Comparison of ENCODE assay signal across 8 cellular contexts in the genomic region with DNA sequence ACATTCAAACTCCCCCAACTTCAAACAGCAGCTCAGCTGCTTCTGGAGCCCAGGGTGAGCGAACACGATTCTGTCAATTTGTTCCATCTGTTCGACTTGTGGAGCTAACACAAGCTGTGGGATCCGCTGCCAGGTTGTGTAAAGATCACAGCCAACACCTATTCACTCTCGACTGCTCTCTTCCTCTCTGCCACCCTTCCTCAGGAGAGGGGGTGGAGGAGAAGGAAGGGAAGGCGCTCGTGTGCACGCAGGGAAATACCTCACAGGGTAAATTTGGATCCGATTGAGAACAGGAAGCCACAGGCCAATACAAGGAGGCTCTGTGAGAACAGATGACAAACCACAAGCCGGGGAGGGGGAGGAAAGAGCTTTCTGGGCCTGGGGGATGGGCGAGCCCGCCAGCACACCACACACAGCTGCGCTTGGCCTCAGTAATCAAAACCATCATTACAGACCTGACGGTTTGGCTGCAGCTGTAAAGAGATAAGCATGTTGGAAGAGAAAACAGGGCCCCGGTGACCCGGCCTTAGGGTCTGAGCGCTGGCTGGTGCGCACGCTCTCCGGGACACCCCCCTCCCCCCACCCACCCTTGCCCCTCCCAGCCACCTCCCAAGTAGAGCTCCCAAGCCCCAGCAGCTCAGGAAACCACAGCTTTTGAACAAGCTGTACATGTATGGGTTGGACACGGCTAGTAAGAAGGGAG. TPM values are rescaled to one million over a fixed set of nuclear protein-coding genes. Genes with fewer than 3 reads are reported as not detected.
DNase-seq lines count a peak whose midpoint lies in the region; ATAC-seq and TF ChIP-seq lines count a peak whose summit lies in the region.

No MANE protein-coding gene starts in this region.

- H3K4me1 ChIP-seq in BLaER1 (peaks cover 51% of the 10 kb centered on the region), Panc1 (ENCODE audit: control insufficient read depth, insufficient read depth, low read length) (no peaks in the 10 kb centered on the region)

- BruUV-seq in Panc1 (replicated peaks; lab: Mats Ljungman, UMichigan), result no TSS peak

- DNase-seq in Panc1 (ENCODE audit: low read depth, low spot score) (no peak), activated T-helper 1 cell treated with Interleukin-2 at 50 U/mL for 16 hours (ENCODE audit: low read depth) (peak; percentile 48), fibroblast of peridontal ligament (ENCODE audit: extremely low read depth) (peak; percentile 82), omental fat pad (ENCODE audit: low spot score) (no peak)

- H3K36me3 ChIP-seq in BLaER1, result peaks cover 79% of the 10 kb centered on the region
- no peaks in the 10 kb centered on the region for H3K36me3 ChIP-seq in Panc1 (ENCODE audit: control insufficient read depth, insufficient read depth, low read length)

- CTCF ChIA-PET in Panc1 (lab: Charles Lee), result no interaction called here

- H3K9ac ChIP-seq in BLaER1, result peak overlapping the region; percentile 64; the same call in 1 of the 2 replicates

- in situ Hi-C loops in Panc1 (cut with HindIII; ENCODE audit: low pct_unique_long_range_greater_than_20kb, low sequenced_read_pairs), result no loop called here

- H3K4me3 ChIP-seq in BLaER1, result peak overlapping the region; percentile 52; the same call in 1 of the 2 replicates
- H3K4me3 ChIP-seq in Panc1 (ENCODE audit: low read depth in 2 of 2, low read length in 2 of 2), result no peak overlapping the region

- no peak for TF ChIP-seq CTCF in Panc1 (IDR thresholded peaks at IDR 0.05)
- no peak for TF ChIP-seq CTCF in omental fat pad (IDR thresholded peaks at IDR 0.05)

- H3K4me2 ChIP-seq in BLaER1, result peak overlapping the region; percentile 91

- no peaks in the 10 kb centered on the region for H3K27me3 ChIP-seq in BLaER1
- H3K27me3 ChIP-seq in Panc1 (ENCODE audit: control insufficient read depth, insufficient read depth, low read length), result no peaks in the 10 kb centered on the region

- H4K20me1 ChIP-seq in BLaER1, result peaks cover 61% of the 10 kb centered on the region

- peak; percentile 97 for ATAC-seq in GM19372 (IDR thresholded peaks at IDR 0.05; ENCODE audit: low read depth, unreplicated experiment)
- ATAC-seq in HG03521 (IDR thresholded peaks at IDR 0.05; ENCODE audit: unreplicated experiment), result peak; percentile 95
- peak; percentile 45 for ATAC-seq in Panc1
- ATAC-seq in omental fat pad (ENCODE audit: low FRiP score), result peak; percentile 68

- H3K9me3 ChIP-seq in BLaER1 (no peaks in the 10 kb centered on the region), Panc1 (ENCODE audit: control insufficient read depth, insufficient read depth, low read depth, low read length) (no peaks in the 10 kb centered on the region)

- H3K27ac ChIP-seq in BLaER1, result peak overlapping the region; percentile 75
- no peak overlapping the region for H3K27ac ChIP-seq in Panc1 (ENCODE audit: low read length)
- H3K27ac ChIP-seq in temporal lobe (ENCODE audit: low read depth, low read length), result peak overlapping the region; percentile 86

- POLR2A ChIA-PET in Panc1 (lab: Charles Lee), result interaction anchor here (0.6 kb wide), 1 partner anchor 1296 kb away, joined by 9 read pairs; no protein-coding TSS in a partner anchor

- intact Hi-C loops in Panc1 (cut with micrococcal nuclease; ENCODE audit: unreplicated experiment), result no loop called here

RNA-seq across cellular contexts. Expression of gene PTCH1, which starts 54.2 kb away (rescaled TPM):
- total RNA-seq in Panc1 (2021; ENCODE audit: unreplicated experiment), result 6.6 TPM
- 5.8 TPM for polyA plus RNA-seq in Panc1 (2012; ENCODE audit: insufficient read length)
- total RNA-seq in omental fat pad, result 10 to 100 TPM in 1 of 4 donors, 1 to 10 TPM in 3; 3.1 to 14.2 (median 7.9) TPM
- total RNA-seq in temporal lobe, result 6.6 TPM

Comparison
In these comparisons a context has a peak if more than half of its experiments do, and no peak if none do; other contexts are left out.
1. ATAC-seq: peak in every context shown above with its lines; median percentile 97 in GM19372; 95 in HG03521; 68 in omental fat pad; 45 in Panc1.
2. DNase-seq: peak in activated T-helper 1 cell treated with Interleukin-2 at 50 U/mL for 16 hours (single experiment) and fibroblast of peridontal ligament (single experiment); none in Panc1 (single experiment) and omental fat pad (single experiment).